ENCODE assay signal across 8 cellular contexts in genomic region chr12:114682101-114682919, GRCh38. TPM values are rescaled to one million over a fixed set of nuclear protein-coding genes. Genes with fewer than 3 reads are reported as not detected.
DNase-seq lines count a peak whose midpoint lies in the region; ATAC-seq and TF ChIP-seq lines count a peak whose summit lies in the region.

No MANE protein-coding gene starts in this region.

- DNase-seq in NB4 (ENCODE audit: low read depth), result no peak
- DNase-seq in osteocyte (ENCODE audit: extremely low spot score, unreplicated experiment), result no peak
- DNase-seq in cerebellar cortex (ENCODE audit: low spot score), result no peak
- DNase-seq in DMS79 (lab: John Stamatoyannopoulos, UW), result no peak
- no peak for DNase-seq in AG08395 (ENCODE audit: low spot score)

- H3K36me3 Mint-ChIP-seq in osteocyte (ENCODE audit: unreplicated experiment), result no peaks in the 10 kb centered on the region

- ATAC-seq in GM18505 (IDR thresholded peaks at IDR 0.05; ENCODE audit: unreplicated experiment), result no peak

- H3K9me3 ChIP-seq in BLaER1 treated with 17β-estradiol and CSF1 and Interleukin-3, amounts not matched to agents 10 nM and 100 nM (replicated peaks in 1 of 11), result peaks cover 0 to 10% (median 0%) of the 10 kb centered on the region in 11 experiments; a peak in 6 of 22 replicates
- H3K9me3 ChIP-seq in esophagus (ENCODE audit: control insufficient read depth in 2 of 2, insufficient read depth in 1 of 2, low read depth in 1 of 2, low read length in 1 of 2), result no peaks in the 10 kb centered on the region

- peaks cover 81% of the 10 kb centered on the region for H3K27me3 Mint-ChIP-seq in osteocyte (ENCODE audit: unreplicated experiment)

- H3K4me1 ChIP-seq in BLaER1 treated with 17β-estradiol and CSF1 and Interleukin-3, amounts not matched to agents 10 nM and 100 nM, result peaks cover 20 to 39% (median 27%) of the 10 kb centered on the region in 10 experiments; a peak in 19 of 20 replicates
- no peaks in the 10 kb centered on the region for H3K4me1 ChIP-seq in esophagus (ENCODE audit: control insufficient read depth in 2 of 2, insufficient read depth in 2 of 2, low read length in 1 of 2)

- H3K4me1 Mint-ChIP-seq in osteocyte (ENCODE audit: unreplicated experiment), result peaks cover 37% of the 10 kb centered on the region

- peak overlapping the region; percentile 67 to 96 (median 83) for H3K4me2 ChIP-seq in BLaER1 treated with 17β-estradiol and CSF1 and Interleukin-3, amounts not matched to agents 10 nM and 100 nM

- H3K4me3 Mint-ChIP-seq in osteocyte (ENCODE audit: unreplicated experiment), result peak overlapping the region; percentile 90

- H3K27ac Mint-ChIP-seq in osteocyte (ENCODE audit: unreplicated experiment), result peak overlapping the region; percentile 86

- H3K9me3 Mint-ChIP-seq in osteocyte (ENCODE audit: unreplicated experiment), result no peaks in the 10 kb centered on the region

- H4K20me1 ChIP-seq in BLaER1 treated with 17β-estradiol and CSF1 and Interleukin-3, amounts not matched to agents 10 nM and 100 nM, result peaks cover 9 to 50% (median 30%) of the 10 kb centered on the region in 11 experiments; a peak in 19 of 22 replicates

- WGBS in esophagus, 2 donors, result 22 to 31% methylated on average over 15 of the region's 15 CpGs

- peak overlapping the region in 9 of 11 experiments; percentile 73 to 81 (median 79); a peak in 10 of 22 replicates for H3K9ac ChIP-seq in BLaER1 treated with 17β-estradiol and CSF1 and Interleukin-3, amounts not matched to agents 10 nM and 100 nM

- TF ChIP-seq CTCF in NB4 (IDR thresholded peaks at IDR 0.05; ENCODE audit: low read depth, low read length), result no peak
- no peak for TF ChIP-seq CTCF in osteocyte (IDR thresholded peaks at IDR 0.05)

- H3K27ac ChIP-seq in BLaER1 treated with 17β-estradiol and CSF1 and Interleukin-3, amounts not matched to agents 10 nM and 100 nM, result no peak overlapping the region
- peak overlapping the region; percentile 47 to 93 for H3K27ac ChIP-seq in esophagus (ENCODE audit: low read depth in 2 of 2, low read length in 1 of 2)

- no peaks in the 10 kb centered on the region; a peak in 1 of 22 replicates for H3K36me3 ChIP-seq in BLaER1 treated with 17β-estradiol and CSF1 and Interleukin-3, amounts not matched to agents 10 nM and 100 nM
- H3K36me3 ChIP-seq in esophagus (ENCODE audit: control insufficient read depth in 2 of 2, insufficient read depth in 2 of 2, low read length in 1 of 2), result no peaks in the 10 kb centered on the region

- TF ChIP-seq POLR2A in NB4 (IDR thresholded peaks at IDR 0.05; ENCODE audit: extremely low read depth, insufficient read length) (no peak), GM18505 (IDR thresholded peaks at IDR 0.05; ENCODE audit: borderline replicate concordance, extremely low read depth, insufficient read depth, insufficient read length) (no peak)

- peaks cover 92 to 100% (median 100%) of the 10 kb centered on the region in 11 experiments for H3K27me3 ChIP-seq in BLaER1 treated with 17β-estradiol and CSF1 and Interleukin-3, amounts not matched to agents 10 nM and 100 nM
- H3K27me3 ChIP-seq in esophagus (ENCODE audit: control insufficient read depth in 1 of 2, insufficient read depth in 2 of 2, low read length in 2 of 2), result peaks cover 0 to 3% of the 10 kb centered on the region in 2 donors

- peak overlapping the region; percentile 61 to 75 (median 65); a peak in 18 of 20 replicates for H3K4me3 ChIP-seq in BLaER1 treated with 17β-estradiol and CSF1 and Interleukin-3, amounts not matched to agents 10 nM and 100 nM
- peak overlapping the region; percentile 39 for H3K4me3 ChIP-seq in NB4 (ENCODE audit: low read depth, low read length)
- H3K4me3 ChIP-seq in esophagus (ENCODE audit: low read depth in 1 of 2, low read length in 2 of 2), result peak overlapping the region; percentile 62 to 73

RNA-seq across cellular contexts. Expression of gene TBX3, which starts 1.7 kb away (rescaled TPM):
- polyA plus RNA-seq in esophagus, result 1 to 10 TPM; 1.7 to 3.1 TPM
- 0.91 and 0.99 TPM in 2 replicates for total RNA-seq in osteocyte

Comparison
In these comparisons a context has a peak if more than half of its experiments do, and no peak if none do; other contexts are left out.
1. H3K27ac ChIP-seq: peak in esophagus (2 of 2); none in BLaER1 treated with 17β-estradiol and CSF1 and Interleukin-3, amounts not matched to agents 10 nM and 100 nM (0 of 11).
2. Peak in every context shown above with its lines, with median percentiles within 50 percentile points of each other: H3K4me3 ChIP-seq.